18 cellular contexts compared by ENCODE assay signal in the genomic region with DNA sequence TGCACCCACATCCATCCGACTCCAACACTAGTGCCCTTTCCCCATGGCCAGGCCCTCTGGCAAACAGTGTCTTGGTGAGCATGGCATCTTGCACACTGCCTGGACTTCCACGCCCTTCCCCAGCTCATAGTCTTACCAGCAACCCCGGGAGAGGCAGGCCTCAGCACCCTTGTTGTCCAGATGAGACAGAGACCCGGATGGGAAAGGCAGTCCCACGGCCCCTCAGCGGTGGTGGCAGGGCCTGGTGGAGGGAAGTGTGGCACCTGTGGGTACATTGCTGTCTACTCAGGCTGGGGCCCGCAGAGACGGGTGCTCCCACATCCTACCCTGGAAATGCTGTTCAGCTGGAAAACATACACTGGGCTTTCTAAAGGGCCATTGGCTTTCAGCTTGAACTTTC. TPM values are rescaled to one million over a fixed set of nuclear protein-coding genes. Genes with fewer than 3 reads are reported as not detected.
"Had no signal": no experiment of that assay in that cellular context is flagged by ENCODE, and none has a peak within 500 bp of the region (broad histone marks: within the 10 kb centered on the region; RNA-seq: fewer than 3 reads in every experiment).

No MANE protein-coding gene starts in this region.

- H3K9me3 Mint-ChIP-seq: activated naive CD4-positive, alpha-beta T cell treated with anti-CD3 and anti-CD28 coated beads, Interleukin-2, amount 50 U/mL, for 72 hours; activated T-helper 17 cell treated with anti-CD3 and anti-CD28 coated beads, Interleukin-2, amount 50 U/mL, for 72 hours; central memory CD8-positive, alpha-beta T cell; nephron; T-cell; T-helper 2 cell treated with Interferon-gamma antibody and Interleukin-4, amounts not matched to agents 5 μg/mL and 100 μg/mL, for 36 hours had no signal

- H3K27me3 ChIP-seq: ascending aorta, gastroesophageal sphincter had no signal

- H3K9me3 ChIP-seq: ascending aorta, gastroesophageal sphincter had no signal

- H3K27me3 Mint-ChIP-seq: activated T-helper 17 cell treated with anti-CD3 and anti-CD28 coated beads, Interleukin-2, amount 50 U/mL, for 72 hours; T-cell had no signal

- H3K4me3 Mint-ChIP-seq: activated T-helper 17 cell treated with anti-CD3 and anti-CD28 coated beads, Interleukin-2, amount 50 U/mL, for 72 hours; central memory CD8-positive, alpha-beta T cell; nephron; T-cell; T-helper 2 cell treated with Interferon-gamma antibody and Interleukin-4, amounts not matched to agents 5 μg/mL and 100 μg/mL, for 36 hours had no signal

- H3K4me3 ChIP-seq: ascending aorta, coronary artery, gastroesophageal sphincter had no signal

- ATAC-seq: activated CD4-positive, CD25-positive, alpha-beta regulatory T cell treated with anti-CD3 and anti-CD28 coated beads, Interleukin-2, amount 50 U/mL, for 24 hours; activated naive CD4-positive, alpha-beta T cell treated with anti-CD3 and anti-CD28 coated beads, Interleukin-2, amount 50 U/mL, for 72 hours; activated T-helper 17 cell treated with anti-CD3 and anti-CD28 coated beads, Interleukin-2, amount 50 U/mL, for 72 hours; left lobe of liver; stimulated activated naive CD8-positive, alpha-beta T cell treated with anti-CD3 and anti-CD28 coated beads, Interleukin-15, Interleukin-2, amounts not matched to agents 100 U/mL and 50 U/mL, for 24 hours; T-cell had no signal

- H3K36me3 Mint-ChIP-seq: activated naive CD4-positive, alpha-beta T cell treated with anti-CD3 and anti-CD28 coated beads, Interleukin-2, amount 50 U/mL, for 72 hours had no signal

- H3K27ac ChIP-seq: ascending aorta, epithelial cell of prostate, VCaP had no signal

- H3K4me1 Mint-ChIP-seq: activated T-helper 17 cell treated with anti-CD3 and anti-CD28 coated beads, Interleukin-2, amount 50 U/mL, for 72 hours; central memory CD8-positive, alpha-beta T cell; T-cell had no signal

- H3K27ac Mint-ChIP-seq: activated naive CD4-positive, alpha-beta T cell treated with anti-CD3 and anti-CD28 coated beads, Interleukin-2, amount 50 U/mL, for 72 hours; activated T-helper 17 cell treated with anti-CD3 and anti-CD28 coated beads, Interleukin-2, amount 50 U/mL, for 72 hours; nephron; T-cell; T-helper 2 cell treated with Interferon-gamma antibody and Interleukin-4, amounts not matched to agents 5 μg/mL and 100 μg/mL, for 36 hours had no signal

- DNase-seq: activated CD4-positive, alpha-beta T cell treated with anti-CD3 and anti-CD28 coated beads, Interleukin-2, amount 50 U/mL, for 1 hour; activated T-cell treated with anti-CD3 and anti-CD28 coated beads, Interleukin-2, amount 50 U/mL, for 1 hour; retina; stimulated activated CD4-positive, alpha-beta T cell treated with anti-CD3 and anti-CD28 coated beads, Interleukin-4, amount 100 ng/mL, for 24 hours; stimulated activated naive CD8-positive, alpha-beta T cell treated with anti-CD3 and anti-CD28 coated beads, Interleukin-15, Interleukin-2, amounts not matched to agents 100 U/mL and 50 U/mL, for 24 hours; T-cell had no signal

RNA-seq across cellular contexts. Expression of a gene that starts 40.4 kb away (rescaled TPM):
- total RNA-seq: activated naive CD4-positive, alpha-beta T cell treated with anti-CD3 and anti-CD28 coated beads, Interleukin-2, amount 50 U/mL, for 72 hours had no signal
